Comparison of ENCODE assay signal across 23 cellular contexts in the genomic region with DNA sequence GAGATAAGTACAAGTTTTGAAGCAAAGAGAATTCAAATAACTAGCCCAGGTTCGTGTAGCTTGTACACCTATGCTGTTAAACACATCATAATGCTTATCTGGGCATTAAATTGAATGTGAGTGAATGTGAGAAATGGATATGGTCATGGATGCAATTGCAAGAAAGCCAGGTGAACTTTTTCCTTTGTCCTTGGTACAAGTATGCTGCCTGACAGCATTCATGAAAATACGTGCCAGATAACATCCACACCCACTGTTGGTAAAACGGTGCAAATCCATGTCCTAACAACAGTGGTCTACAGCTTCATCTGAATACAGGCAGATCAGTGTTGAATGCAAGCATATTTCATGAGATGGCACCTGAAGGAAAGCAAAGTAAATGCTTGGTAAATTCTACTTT.
DNase-seq lines count a peak whose midpoint lies in the region; ATAC-seq, FAIRE-seq and TF ChIP-seq lines count a peak whose summit lies in the region.
"Had no signal": no experiment of that assay in that cellular context is flagged by ENCODE, and none has a peak within 500 bp of the region (broad histone marks: within the 10 kb centered on the region; RNA-seq: fewer than 3 reads in every experiment).

No MANE protein-coding gene starts in this region.

- CTCF ChIA-PET in PC-9 (lab: Charles Lee): no interaction called here
- CTCF ChIA-PET in activated CD8-positive, alpha-beta T cell treated with anti-CD3 and anti-CD28 coated beads, Interleukin-2, amount 10 ng/mL, durations not matched to agents 7 days and 5 days (lab: Charles Lee): no interaction called here

- no peak overlapping the region for H3K4me3 Mint-ChIP-seq in GM23338
- H3K4me3 Mint-ChIP-seq in activated CD8-positive, alpha-beta T cell treated with anti-CD3 and anti-CD28 coated beads, Interleukin-2, amount 10 ng/mL, durations not matched to agents 7 days and 5 days: no peak overlapping the region
- H3K4me3 Mint-ChIP-seq: CD14-positive monocyte; CD4-positive, alpha-beta T cell; CD8-positive, alpha-beta T cell had no signal

- no peaks in the 10 kb centered on the region for H3F3A ChIP-seq in GM23338 (replicated peaks; ENCODE audit: low read depth)
- no peaks in the 10 kb centered on the region for H3F3A ChIP-seq in PC-9 (ENCODE audit: insufficient read depth, low read depth)

- no peaks in the 10 kb centered on the region for H3K9me2 ChIP-seq in GM23338 (ENCODE audit: insufficient read depth)
- H3K9me2 ChIP-seq in PC-9 (ENCODE audit: insufficient read depth): no peaks in the 10 kb centered on the region

- H3K27ac ChIP-seq in GM23338 (ENCODE audit: low read depth): no peak overlapping the region
- no peak overlapping the region for H3K27ac ChIP-seq in PC-9
- H3K27ac ChIP-seq in pancreas: no peak overlapping the region
- H3K27ac ChIP-seq: BLaER1 had no signal

- H3K9me3 ChIP-seq in PC-9 (ENCODE audit: insufficient read depth, low read depth): no peaks in the 10 kb centered on the region
- no peaks in the 10 kb centered on the region for H3K9me3 ChIP-seq in pancreas
- H3K9me3 ChIP-seq: BE2C, BLaER1, Caco-2 had no signal

- intact Hi-C loops in PC-9 (cut with micrococcal nuclease; ENCODE audit: unreplicated experiment) (no loop called here), pancreas (cut with DNase I) (no loop called here)

- 0 out of 2 replicates have a peak overlapping the region, but pooled peaks have one; percentile 31 for H3K27ac Mint-ChIP-seq in GM23338
- H3K27ac Mint-ChIP-seq in activated CD8-positive, alpha-beta T cell treated with anti-CD3 and anti-CD28 coated beads, Interleukin-2, amount 10 ng/mL, durations not matched to agents 7 days and 5 days: no peak overlapping the region
- H3K27ac Mint-ChIP-seq: CD14-positive monocyte; CD4-positive, alpha-beta T cell; CD8-positive, alpha-beta T cell had no signal

- no peak for FAIRE-seq in pancreas (lab: Jason Lieb, UNC)
- FAIRE-seq: A204.1, D721Med, G401.6, GM12891, GM19239 had no signal

- H3K36me3 Mint-ChIP-seq in GM23338 (ENCODE audit: low read depth): no peaks in the 10 kb centered on the region
- H3K36me3 Mint-ChIP-seq in activated CD8-positive, alpha-beta T cell treated with anti-CD3 and anti-CD28 coated beads, Interleukin-2, amount 10 ng/mL, durations not matched to agents 7 days and 5 days (ENCODE audit: low read depth): no peaks in the 10 kb centered on the region
- H3K36me3 Mint-ChIP-seq: CD14-positive monocyte; CD8-positive, alpha-beta T cell had no signal

- H3K79me2 ChIP-seq in GM23338 (replicated peaks; ENCODE audit: insufficient read depth): no peaks in the 10 kb centered on the region
- no peaks in the 10 kb centered on the region for H3K79me2 ChIP-seq in PC-9 (ENCODE audit: low read depth)

- H3K4me1 ChIP-seq in GM23338 (ENCODE audit: insufficient read depth) (no peaks in the 10 kb centered on the region), PC-9 (replicated peaks; ENCODE audit: insufficient read depth) (no peaks in the 10 kb centered on the region), pancreas (peaks cover 0 to 28% (median 18%) of the 10 kb centered on the region in 3 donors)
- H3K4me1 ChIP-seq: BE2C, BLaER1 had no signal

- peaks cover 3% of the 10 kb centered on the region; the same call in 2 of the 3 replicates for H3K4me1 Mint-ChIP-seq in GM23338
- H3K4me1 Mint-ChIP-seq in activated CD8-positive, alpha-beta T cell treated with anti-CD3 and anti-CD28 coated beads, Interleukin-2, amount 10 ng/mL, durations not matched to agents 7 days and 5 days (ENCODE audit: low read depth): no peaks in the 10 kb centered on the region
- H3K4me1 Mint-ChIP-seq: CD14-positive monocyte had no signal

- no TSS peak for BruUV-seq in PC-9 (replicated peaks; lab: Mats Ljungman, UMichigan)

- H3K36me3 ChIP-seq in GM23338 (ENCODE audit: insufficient read depth) (no peaks in the 10 kb centered on the region), PC-9 (ENCODE audit: low read depth) (no peaks in the 10 kb centered on the region), pancreas (no peaks in the 10 kb centered on the region)
- H3K36me3 ChIP-seq: BE2C, BLaER1 had no signal

- no peaks in the 10 kb centered on the region for H3K27me3 Mint-ChIP-seq in GM23338 (ENCODE audit: insufficient read depth, low read depth, poor library complexity)
- peaks cover 5% of the 10 kb centered on the region for H3K27me3 Mint-ChIP-seq in activated CD8-positive, alpha-beta T cell treated with anti-CD3 and anti-CD28 coated beads, Interleukin-2, amount 10 ng/mL, durations not matched to agents 7 days and 5 days (ENCODE audit: low read depth)

- H3K4me2 ChIP-seq in GM23338 (no peak overlapping the region), PC-9 (no peak overlapping the region)
- H3K4me2 ChIP-seq: BLaER1 had no signal

- no peak for ATAC-seq in GM23338
- peak; percentile 42 to 51 (median 46) for ATAC-seq in pancreas
- no peak for ATAC-seq in activated CD8-positive, alpha-beta T cell treated with anti-CD3 and anti-CD28 coated beads, Interleukin-2, amount 10 ng/mL, durations not matched to agents 7 days and 5 days
- ATAC-seq: CD8-positive, alpha-beta T cell had no signal

- TF ChIP-seq CTCF in GM23338 (conservative IDR thresholded peaks at IDR 0.05; ENCODE audit: low read depth in 2 of 2) (no peak), PC-9 (conservative IDR thresholded peaks at IDR 0.05) (no peak), pancreas (IDR thresholded peaks at IDR 0.05) (no peak)

- DNase-seq in GM23338 (ENCODE audit: low spot score) (no peak), PC-9 (no peak), pancreas (no peak), H4 (ENCODE audit: low spot score) (no peak), CD1c-positive myeloid dendritic cell (ENCODE audit: extremely low spot score) (no peak)
- DNase-seq in activated CD8-positive, alpha-beta T cell treated with anti-CD3 and anti-CD28 coated beads, Interleukin-2, amount 10 ng/mL, durations not matched to agents 7 days and 5 days: no peak
- DNase-seq: 8988T; ACHN; BE2C; C1 segment of cervical spinal cord; Caco-2; Calu3; CD4-positive, alpha-beta T cell; CD8-positive, alpha-beta T cell; DMS79 treated with DMSO at 0.1 percent for 48 hours; GF-D8 had no signal

- H3K4me3 ChIP-seq in GM23338 (no peak overlapping the region), PC-9 (no peak overlapping the region), pancreas (no peak overlapping the region)
- H3K4me3 ChIP-seq: BLaER1 had no signal

- H3K27me3 ChIP-seq in GM23338 (ENCODE audit: insufficient read depth): no peaks in the 10 kb centered on the region
- no peaks in the 10 kb centered on the region for H3K27me3 ChIP-seq in PC-9 (ENCODE audit: insufficient read depth, low read depth)
- H3K27me3 ChIP-seq in pancreas: no peaks in the 10 kb centered on the region
- H3K27me3 ChIP-seq: BLaER1 had no signal

- H3K9me3 Mint-ChIP-seq in GM23338: no peaks in the 10 kb centered on the region
- no peaks in the 10 kb centered on the region for H3K9me3 Mint-ChIP-seq in activated CD8-positive, alpha-beta T cell treated with anti-CD3 and anti-CD28 coated beads, Interleukin-2, amount 10 ng/mL, durations not matched to agents 7 days and 5 days (ENCODE audit: insufficient read depth)
- H3K9me3 Mint-ChIP-seq: CD4-positive, alpha-beta T cell; CD8-positive, alpha-beta T cell had no signal

- no peaks in the 10 kb centered on the region for H4K20me1 ChIP-seq in GM23338 (replicated peaks; ENCODE audit: insufficient read depth)
- H4K20me1 ChIP-seq in PC-9 (ENCODE audit: insufficient read depth): no peaks in the 10 kb centered on the region
- H4K20me1 ChIP-seq: BLaER1 had no signal

- H2AFZ ChIP-seq in GM23338 (no peak overlapping the region), PC-9 (0 out of 2 replicates have a peak overlapping the region, but pooled peaks have one; percentile 41)

- 18 to 24% methylated on average over 3 of the region's 3 CpGs for WGBS in pancreas, 2 donors

- POLR2A ChIA-PET in PC-9 (lab: Charles Lee; ENCODE audit: unreplicated experiment): no interaction called here
- POLR2A ChIA-PET in activated CD8-positive, alpha-beta T cell treated with anti-CD3 and anti-CD28 coated beads, Interleukin-2, amount 10 ng/mL, durations not matched to agents 7 days and 5 days (lab: Charles Lee): no interaction called here

TF ChIP-seq in GM23338, 12 proteins besides CTCF, POLR2A, EP300 and RAD21 (continues in another document):
- TF ChIP-seq ZNF331 (CRISPR knock-in tag; IDR thresholded peaks at IDR 0.05; ENCODE audit: low read depth) (no peak), POLR2AphosphoS5 (IDR thresholded peaks at IDR 0.05; ENCODE audit: low read depth) (no peak), ZNF114 (CRISPR knock-in tag; IDR thresholded peaks at IDR 0.05) (no peak), CREB1 (CRISPR knock-in tag; IDR thresholded peaks at IDR 0.05; ENCODE audit: low read depth) (no peak), STAT1 (IDR thresholded peaks at IDR 0.05; ENCODE audit: unreplicated experiment) (no peak), NANOG (IDR thresholded peaks at IDR 0.05; ENCODE audit: borderline replicate concordance) (no peak), EZH2phosphoT487 (IDR thresholded peaks at IDR 0.05; ENCODE audit: unreplicated experiment) (no peak)
- TF ChIP-seq, protein P1, sequence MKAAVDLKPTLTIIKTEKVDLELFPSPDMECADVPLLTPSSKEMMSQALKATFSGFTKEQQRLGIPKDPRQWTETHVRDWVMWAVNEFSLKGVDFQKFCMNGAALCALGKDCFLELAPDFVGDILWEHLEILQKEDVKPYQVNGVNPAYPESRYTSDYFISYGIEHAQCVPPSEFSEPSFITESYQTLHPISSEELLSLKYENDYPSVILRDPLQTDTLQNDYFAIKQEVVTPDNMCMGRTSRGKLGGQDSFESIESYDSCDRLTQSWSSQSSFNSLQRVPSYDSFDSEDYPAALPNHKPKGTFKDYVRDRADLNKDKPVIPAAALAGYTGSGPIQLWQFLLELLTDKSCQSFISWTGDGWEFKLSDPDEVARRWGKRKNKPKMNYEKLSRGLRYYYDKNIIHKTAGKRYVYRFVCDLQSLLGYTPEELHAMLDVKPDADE (IDR thresholded peaks at IDR 0.05): no peak

Comparison
In these comparisons a context has a peak if more than half of its experiments do, and no peak if none do; other contexts are left out.
1. ATAC-seq: peak in pancreas (4 of 4); none in GM23338 (single experiment) and activated CD8-positive, alpha-beta T cell treated with anti-CD3 and anti-CD28 coated beads, Interleukin-2, amount 10 ng/mL, durations not matched to agents 7 days and 5 days (single experiment).